ENCODE assay signal across 1 cellular context in the genomic region with DNA sequence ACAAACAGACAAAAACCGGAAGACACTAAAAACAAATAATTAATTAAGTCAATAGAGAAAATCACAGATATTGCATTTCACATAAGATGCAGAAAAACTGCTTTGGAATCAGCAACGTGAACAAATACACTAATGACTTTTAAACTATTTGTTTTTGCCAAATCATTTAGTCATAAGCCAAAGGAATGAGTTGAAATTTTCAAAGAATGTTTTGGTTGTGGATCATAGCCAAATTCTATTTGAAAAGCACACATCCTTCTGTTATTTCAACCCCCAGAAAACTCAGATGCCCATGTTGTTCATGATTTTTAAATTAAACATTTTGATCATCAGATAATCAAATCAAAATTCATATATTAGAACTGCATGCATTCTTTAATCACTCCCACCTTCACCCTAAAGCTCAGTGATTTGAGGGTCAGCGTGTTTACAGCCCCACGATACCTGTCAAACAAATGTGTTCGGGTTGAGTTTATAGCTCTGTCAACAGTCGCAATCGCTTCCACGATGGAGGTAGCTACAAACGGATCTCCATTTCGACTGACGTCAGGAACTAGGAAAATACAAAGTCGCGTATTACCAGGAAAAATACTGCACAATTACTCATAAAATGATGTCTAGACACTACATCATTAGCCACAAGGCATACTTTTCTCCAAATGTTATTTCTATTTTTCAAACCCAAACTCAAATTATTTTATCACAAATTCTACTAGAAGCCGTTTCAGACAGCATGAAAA.
TF ChIP-seq lines count a peak whose summit lies in the region.

No MANE protein-coding gene starts in this region.

TF ChIP-seq in IMR-90, 13 proteins besides CTCF, POLR2A, EP300 and RAD21 (continued from another document):
- TF ChIP-seq, protein P1, sequence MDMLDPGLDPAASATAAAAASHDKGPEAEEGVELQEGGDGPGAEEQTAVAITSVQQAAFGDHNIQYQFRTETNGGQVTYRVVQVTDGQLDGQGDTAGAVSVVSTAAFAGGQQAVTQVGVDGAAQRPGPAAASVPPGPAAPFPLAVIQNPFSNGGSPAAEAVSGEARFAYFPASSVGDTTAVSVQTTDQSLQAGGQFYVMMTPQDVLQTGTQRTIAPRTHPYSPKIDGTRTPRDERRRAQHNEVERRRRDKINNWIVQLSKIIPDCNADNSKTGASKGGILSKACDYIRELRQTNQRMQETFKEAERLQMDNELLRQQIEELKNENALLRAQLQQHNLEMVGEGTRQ (IDR thresholded peaks at IDR 0.05; ENCODE audit: low read depth, low read length) = no peak
- TF ChIP-seq CEBPB (IDR thresholded peaks at IDR 0.05; ENCODE audit: low read depth, low read length) = peak; percentile 39; the same call in 1 of the 2 replicates
- TF ChIP-seq SMC3 (IDR thresholded peaks at IDR 0.05; ENCODE audit: low read depth, low read length) = no peak
- TF ChIP-seq RFX5 (IDR thresholded peaks at IDR 0.05; ENCODE audit: low read depth, low read length) = no peak
- TF ChIP-seq CHD1 (IDR thresholded peaks at IDR 0.05; ENCODE audit: low read depth, low read length) = no peak
TF ChIP-seq in IMR-90: peak in this region for 2.
